10 cellular contexts compared by ENCODE assay signal in the genomic region with DNA sequence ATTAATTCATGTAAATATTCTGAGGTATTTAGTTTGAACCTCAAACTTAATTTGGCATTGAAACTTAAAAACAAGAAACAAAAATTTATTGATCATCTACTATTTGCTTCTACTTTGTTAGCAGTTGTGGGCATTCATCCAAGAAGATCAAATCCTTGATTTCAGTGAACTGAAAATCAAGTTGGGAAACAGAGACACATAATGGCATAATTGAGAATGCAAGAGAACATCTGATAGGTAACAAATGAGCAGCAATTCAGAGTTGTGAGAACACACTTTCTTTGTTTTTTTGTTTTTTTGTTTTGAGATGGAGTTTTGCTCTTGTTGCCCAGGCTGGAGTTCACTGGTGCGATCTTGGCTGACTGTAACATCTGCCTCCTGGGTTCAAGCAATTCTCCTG. TPM values are rescaled to one million over a fixed set of nuclear protein-coding genes. Genes with fewer than 3 reads are reported as not detected.
"Had no signal": no experiment of that assay in that cellular context is flagged by ENCODE, and none has a peak within 500 bp of the region (broad histone marks: within the 10 kb centered on the region; RNA-seq: fewer than 3 reads in every experiment).

No MANE protein-coding gene starts in this region.

- H3K36me3 ChIP-seq: HAP-1 had no signal

- H3K4me3 ChIP-seq: GM23248, HAP-1, K562 had no signal

- H3K9ac ChIP-seq: GM23248 had no signal

- H3K27ac ChIP-seq: GM23248, HL-60 had no signal

- ATAC-seq: HCT116, K562 had no signal

- H2AFZ ChIP-seq: GM23248 had no signal

- FAIRE-seq: K562 had no signal

- H3K4me1 ChIP-seq: HAP-1 had no signal

- H3K9me3 ChIP-seq: HAP-1 had no signal

- DNase-seq: GM23248, GOT3, H7, HFFc6, IMR-90, KG1 had no signal

RNA-seq across cellular contexts. Expression of a gene that starts 33.9 kb away (rescaled TPM):
- total RNA-seq: K562 had no signal
- polyA plus RNA-seq: K562 had no signal
